ENCODE assay signal across 1 cellular context in genomic region chr22:23604939-23605712, GRCh38.
TF ChIP-seq lines count a peak whose summit lies in the region.

No MANE protein-coding gene starts in this region.

TF ChIP-seq in HepG2, 621 proteins besides CTCF, POLR2A, EP300 and RAD21 (continued from another document and continues in another):
- TF ChIP-seq DMTF1 (CRISPR knock-in tag; IDR thresholded peaks at IDR 0.05) (no peak), ZKSCAN5 (CRISPR knock-in tag; IDR thresholded peaks at IDR 0.05) (no peak), ZNF766 (CRISPR knock-in tag; IDR thresholded peaks at IDR 0.05; ENCODE audit: borderline replicate concordance) (no peak), CREM (IDR thresholded peaks at IDR 0.05) (peak; percentile 49; the same call in 1 of the 2 replicates), CREM (CRISPR knock-in tag; IDR thresholded peaks at IDR 0.05) (no peak), ZMYM4 (CRISPR knock-in tag; IDR thresholded peaks at IDR 0.05) (peak; percentile 47; the same call in 1 of the 2 replicates), MBNL3 (CRISPR knock-in tag; conservative IDR thresholded peaks at IDR 0.05) (no peak), MIER2 (CRISPR knock-in tag; IDR thresholded peaks at IDR 0.05) (peak; percentile 89), KLF12 (CRISPR knock-in tag; IDR thresholded peaks at IDR 0.05; ENCODE audit: borderline replicate concordance) (no peak), DBP (CRISPR knock-in tag; IDR thresholded peaks at IDR 0.05; ENCODE audit: not compliant biosample characterization) (no peak), LCORL (IDR thresholded peaks at IDR 0.05) (no peak), LCORL (CRISPR knock-in tag; IDR thresholded peaks at IDR 0.05) (peak; percentile 64; the same call in 1 of the 2 replicates), KDM2A (CRISPR knock-in tag; IDR thresholded peaks at IDR 0.05; ENCODE audit: borderline replicate concordance, low read depth) (0 out of 2 replicates have a peak, but pooled peaks have one; percentile 36), HMG20B (CRISPR knock-in tag; conservative IDR thresholded peaks at IDR 0.05) (no peak), JDP2 (CRISPR knock-in tag; IDR thresholded peaks at IDR 0.05; ENCODE audit: borderline replicate concordance) (no peak), RARG (CRISPR knock-in tag; IDR thresholded peaks at IDR 0.05; ENCODE audit: low read depth) (no peak), ZNF781 (CRISPR knock-in tag; IDR thresholded peaks at IDR 0.05; ENCODE audit: borderline replicate concordance, not compliant biosample characterization) (no peak), RNF219 (CRISPR knock-in tag; IDR thresholded peaks at IDR 0.05) (no peak), ZNF790 (CRISPR knock-in tag; IDR thresholded peaks at IDR 0.05; ENCODE audit: borderline replicate concordance) (no peak), E2F5 (CRISPR knock-in tag; conservative IDR thresholded peaks at IDR 0.05) (no peak), SIN3A (IDR thresholded peaks at IDR 0.05; ENCODE audit: borderline replicate concordance, low read depth, low read length) (no peak), PHF21A (CRISPR knock-in tag; IDR thresholded peaks at IDR 0.05) (peak; percentile 82), THRA (CRISPR knock-in tag; IDR thresholded peaks at IDR 0.05; ENCODE audit: borderline replicate concordance) (peak; percentile 89), SP1 (IDR thresholded peaks at IDR 0.05) (no peak), SP1 (CRISPR knock-in tag; IDR thresholded peaks at IDR 0.05) (no peak), MAF1 (CRISPR knock-in tag; IDR thresholded peaks at IDR 0.05; ENCODE audit: borderline replicate concordance) (no peak), GPBP1L1 (CRISPR knock-in tag; IDR thresholded peaks at IDR 0.05) (no peak), ZFP36 (IDR thresholded peaks at IDR 0.05; ENCODE audit: borderline replicate concordance, low read depth, low read length, partially characterized antibody) (no peak), PAX8 (CRISPR knock-in tag; IDR thresholded peaks at IDR 0.05; ENCODE audit: borderline replicate concordance) (no peak), ADNP (CRISPR knock-in tag; IDR thresholded peaks at IDR 0.05) (no peak), NFE2 (CRISPR knock-in tag; IDR thresholded peaks at IDR 0.05) (no peak), ARID2 (CRISPR knock-in tag; IDR thresholded peaks at IDR 0.05; ENCODE audit: borderline replicate concordance) (no peak), JUND (CRISPR knock-in tag; IDR thresholded peaks at IDR 0.05) (peak; percentile 53; the same call in 1 of the 2 replicates), NFIC (IDR thresholded peaks at IDR 0.05; ENCODE audit: low read length) (no peak), ZNF746 (CRISPR knock-in tag; IDR thresholded peaks at IDR 0.05) (peak; percentile 67; the same call in 1 of the 2 replicates), ZNF253 (CRISPR knock-in tag; IDR thresholded peaks at IDR 0.05; ENCODE audit: borderline replicate concordance) (no peak)
- TF ChIP-seq, protein P1, sequence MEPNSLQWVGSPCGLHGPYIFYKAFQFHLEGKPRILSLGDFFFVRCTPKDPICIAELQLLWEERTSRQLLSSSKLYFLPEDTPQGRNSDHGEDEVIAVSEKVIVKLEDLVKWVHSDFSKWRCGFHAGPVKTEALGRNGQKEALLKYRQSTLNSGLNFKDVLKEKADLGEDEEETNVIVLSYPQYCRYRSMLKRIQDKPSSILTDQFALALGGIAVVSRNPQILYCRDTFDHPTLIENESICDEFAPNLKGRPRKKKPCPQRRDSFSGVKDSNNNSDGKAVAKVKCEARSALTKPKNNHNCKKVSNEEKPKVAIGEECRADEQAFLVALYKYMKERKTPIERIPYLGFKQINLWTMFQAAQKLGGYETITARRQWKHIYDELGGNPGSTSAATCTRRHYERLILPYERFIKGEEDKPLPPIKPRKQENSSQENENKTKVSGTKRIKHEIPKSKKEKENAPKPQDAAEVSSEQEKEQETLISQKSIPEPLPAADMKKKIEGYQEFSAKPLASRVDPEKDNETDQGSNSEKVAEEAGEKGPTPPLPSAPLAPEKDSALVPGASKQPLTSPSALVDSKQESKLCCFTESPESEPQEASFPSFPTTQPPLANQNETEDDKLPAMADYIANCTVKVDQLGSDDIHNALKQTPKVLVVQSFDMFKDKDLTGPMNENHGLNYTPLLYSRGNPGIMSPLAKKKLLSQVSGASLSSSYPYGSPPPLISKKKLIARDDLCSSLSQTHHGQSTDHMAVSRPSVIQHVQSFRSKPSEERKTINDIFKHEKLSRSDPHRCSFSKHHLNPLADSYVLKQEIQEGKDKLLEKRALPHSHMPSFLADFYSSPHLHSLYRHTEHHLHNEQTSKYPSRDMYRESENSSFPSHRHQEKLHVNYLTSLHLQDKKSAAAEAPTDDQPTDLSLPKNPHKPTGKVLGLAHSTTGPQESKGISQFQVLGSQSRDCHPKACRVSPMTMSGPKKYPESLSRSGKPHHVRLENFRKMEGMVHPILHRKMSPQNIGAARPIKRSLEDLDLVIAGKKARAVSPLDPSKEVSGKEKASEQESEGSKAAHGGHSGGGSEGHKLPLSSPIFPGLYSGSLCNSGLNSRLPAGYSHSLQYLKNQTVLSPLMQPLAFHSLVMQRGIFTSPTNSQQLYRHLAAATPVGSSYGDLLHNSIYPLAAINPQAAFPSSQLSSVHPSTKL (CRISPR knock-in tag; IDR thresholded peaks at IDR 0.05): peak; percentile 54; the same call in 1 of the 2 replicates
- TF ChIP-seq, protein P2, sequence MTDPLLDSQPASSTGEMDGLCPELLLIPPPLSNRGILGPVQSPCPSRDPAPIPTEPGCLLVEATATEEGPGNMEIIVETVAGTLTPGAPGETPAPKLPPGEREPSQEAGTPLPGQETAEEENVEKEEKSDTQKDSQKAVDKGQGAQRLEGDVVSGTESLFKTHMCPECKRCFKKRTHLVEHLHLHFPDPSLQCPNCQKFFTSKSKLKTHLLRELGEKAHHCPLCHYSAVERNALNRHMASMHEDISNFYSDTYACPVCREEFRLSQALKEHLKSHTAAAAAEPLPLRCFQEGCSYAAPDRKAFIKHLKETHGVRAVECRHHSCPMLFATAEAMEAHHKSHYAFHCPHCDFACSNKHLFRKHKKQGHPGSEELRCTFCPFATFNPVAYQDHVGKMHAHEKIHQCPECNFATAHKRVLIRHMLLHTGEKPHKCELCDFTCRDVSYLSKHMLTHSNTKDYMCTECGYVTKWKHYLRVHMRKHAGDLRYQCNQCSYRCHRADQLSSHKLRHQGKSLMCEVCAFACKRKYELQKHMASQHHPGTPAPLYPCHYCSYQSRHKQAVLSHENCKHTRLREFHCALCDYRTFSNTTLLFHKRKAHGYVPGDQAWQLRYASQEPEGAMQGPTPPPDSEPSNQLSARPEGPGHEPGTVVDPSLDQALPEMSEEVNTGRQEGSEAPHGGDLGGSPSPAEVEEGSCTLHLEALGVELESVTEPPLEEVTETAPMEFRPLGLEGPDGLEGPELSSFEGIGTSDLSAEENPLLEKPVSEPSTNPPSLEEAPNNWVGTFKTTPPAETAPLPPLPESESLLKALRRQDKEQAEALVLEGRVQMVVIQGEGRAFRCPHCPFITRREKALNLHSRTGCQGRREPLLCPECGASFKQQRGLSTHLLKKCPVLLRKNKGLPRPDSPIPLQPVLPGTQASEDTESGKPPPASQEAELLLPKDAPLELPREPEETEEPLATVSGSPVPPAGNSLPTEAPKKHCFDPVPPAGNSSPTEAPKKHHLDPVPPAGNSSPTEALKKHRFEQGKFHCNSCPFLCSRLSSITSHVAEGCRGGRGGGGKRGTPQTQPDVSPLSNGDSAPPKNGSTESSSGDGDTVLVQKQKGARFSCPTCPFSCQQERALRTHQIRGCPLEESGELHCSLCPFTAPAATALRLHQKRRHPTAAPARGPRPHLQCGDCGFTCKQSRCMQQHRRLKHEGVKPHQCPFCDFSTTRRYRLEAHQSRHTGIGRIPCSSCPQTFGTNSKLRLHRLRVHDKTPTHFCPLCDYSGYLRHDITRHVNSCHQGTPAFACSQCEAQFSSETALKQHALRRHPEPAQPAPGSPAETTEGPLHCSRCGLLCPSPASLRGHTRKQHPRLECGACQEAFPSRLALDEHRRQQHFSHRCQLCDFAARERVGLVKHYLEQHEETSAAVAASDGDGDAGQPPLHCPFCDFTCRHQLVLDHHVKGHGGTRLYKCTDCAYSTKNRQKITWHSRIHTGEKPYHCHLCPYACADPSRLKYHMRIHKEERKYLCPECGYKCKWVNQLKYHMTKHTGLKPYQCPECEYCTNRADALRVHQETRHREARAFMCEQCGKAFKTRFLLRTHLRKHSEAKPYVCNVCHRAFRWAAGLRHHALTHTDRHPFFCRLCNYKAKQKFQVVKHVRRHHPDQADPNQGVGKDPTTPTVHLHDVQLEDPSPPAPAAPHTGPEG (CRISPR knock-in tag; IDR thresholded peaks at IDR 0.05): no peak
- TF ChIP-seq, protein P3, sequence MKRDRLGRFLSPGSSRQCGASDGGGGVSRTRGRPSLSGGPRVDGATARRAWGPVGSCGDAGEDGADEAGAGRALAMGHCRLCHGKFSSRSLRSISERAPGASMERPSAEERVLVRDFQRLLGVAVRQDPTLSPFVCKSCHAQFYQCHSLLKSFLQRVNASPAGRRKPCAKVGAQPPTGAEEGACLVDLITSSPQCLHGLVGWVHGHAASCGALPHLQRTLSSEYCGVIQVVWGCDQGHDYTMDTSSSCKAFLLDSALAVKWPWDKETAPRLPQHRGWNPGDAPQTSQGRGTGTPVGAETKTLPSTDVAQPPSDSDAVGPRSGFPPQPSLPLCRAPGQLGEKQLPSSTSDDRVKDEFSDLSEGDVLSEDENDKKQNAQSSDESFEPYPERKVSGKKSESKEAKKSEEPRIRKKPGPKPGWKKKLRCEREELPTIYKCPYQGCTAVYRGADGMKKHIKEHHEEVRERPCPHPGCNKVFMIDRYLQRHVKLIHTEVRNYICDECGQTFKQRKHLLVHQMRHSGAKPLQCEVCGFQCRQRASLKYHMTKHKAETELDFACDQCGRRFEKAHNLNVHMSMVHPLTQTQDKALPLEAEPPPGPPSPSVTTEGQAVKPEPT (CRISPR knock-in tag; IDR thresholded peaks at IDR 0.05; ENCODE audit: low read depth): no peak
